ENCODE assay signal across 12 cellular contexts in the genomic region with DNA sequence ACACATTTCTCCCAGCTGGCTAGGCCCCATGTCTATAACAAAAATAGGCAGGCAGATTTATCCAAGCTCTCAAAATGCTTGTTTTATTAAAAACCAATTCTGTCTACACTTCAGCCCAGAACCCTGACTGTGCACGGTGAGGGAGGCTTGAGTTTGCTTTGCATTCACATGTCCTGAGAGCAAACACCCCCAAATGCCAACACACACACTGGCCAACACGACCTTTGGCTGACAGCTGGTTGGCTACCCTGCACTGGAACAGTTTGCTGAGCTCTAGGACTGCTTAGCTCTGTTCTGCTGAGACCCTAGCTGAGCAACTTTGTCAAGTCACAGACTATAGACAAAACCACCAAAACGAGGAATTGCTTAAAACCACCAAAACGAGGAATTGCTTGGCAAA. TPM values are rescaled to one million over a fixed set of nuclear protein-coding genes. Genes with fewer than 3 reads are reported as not detected.
A peak's percentile ranks its signal among the peaks of the same experiment; 100 is the strongest.
DNase-seq lines count a peak whose midpoint lies in the region; ATAC-seq lines count a peak whose summit lies in the region.
"Had no signal": no experiment of that assay in that cellular context is flagged by ENCODE, and none has a peak within 500 bp of the region (broad histone marks: within the 10 kb centered on the region; RNA-seq: fewer than 3 reads in every experiment).

No MANE protein-coding gene starts in this region.

- DNase-seq in H7 (peak; percentile 6), left ventricle myocardium superior (no peak), retina (no peak), NCI-H510A (lab: John Stamatoyannopoulos, UW) (no peak)
- no peak for DNase-seq in activated CD4-positive, alpha-beta memory T cell treated with anti-CD3 and anti-CD28 coated beads for 36 hours
- DNase-seq in stimulated activated naive CD8-positive, alpha-beta T cell treated with anti-CD3 and anti-CD28 coated beads, Interleukin-15, Interleukin-2, amounts not matched to agents 100 U/mL and 50 U/mL, for 24 hours = peak; percentile 23
- DNase-seq: DMS79, H9, NCI-H2171 treated with DMSO at 0.1 percent for 48 hours, SIG-M5 had no signal

- peaks cover 2% of the 10 kb centered on the region for H3K36me3 ChIP-seq in H7 (replicated peaks; ENCODE audit: control insufficient read depth, insufficient read depth, low read length)

- peak overlapping the region; percentile 69 for H3K4me3 Mint-ChIP-seq in activated CD4-positive, alpha-beta memory T cell treated with anti-CD3 and anti-CD28 coated beads for 36 hours
- H3K4me3 Mint-ChIP-seq: H9 had no signal

- H3K27ac Mint-ChIP-seq in activated CD4-positive, alpha-beta memory T cell treated with anti-CD3 and anti-CD28 coated beads for 36 hours = peak overlapping the region; percentile 73
- H3K27ac Mint-ChIP-seq: H9 had no signal

- no peak overlapping the region for H3K4me3 ChIP-seq in H7 (ENCODE audit: insufficient read depth, low read depth, low read length)

- peaks cover 76% of the 10 kb centered on the region for H3K4me1 Mint-ChIP-seq in activated CD4-positive, alpha-beta memory T cell treated with anti-CD3 and anti-CD28 coated beads for 36 hours (ENCODE audit: low read depth)

- POLR2A ChIA-PET in activated CD4-positive, alpha-beta memory T cell treated with anti-CD3 and anti-CD28 coated beads for 36 hours (lab: Charles Lee) = interaction anchor here (0.9 to 1.5 kb wide), 3 partner anchors 8 to 152 kb away, joined by 3 read pairs; a partner anchor contains a TSS

- H3K27me3 ChIP-seq in H7 (ENCODE audit: control insufficient read depth, insufficient read depth, low read length) = no peaks in the 10 kb centered on the region

- ATAC-seq in left ventricle myocardium superior (peak; percentile 35), HG02798 (IDR thresholded peaks at IDR 0.05; ENCODE audit: poor library complexity, unreplicated experiment) (no peak)
- no peak for ATAC-seq in stimulated activated naive CD8-positive, alpha-beta T cell treated with anti-CD3 and anti-CD28 coated beads, Interleukin-15, Interleukin-2, amounts not matched to agents 100 U/mL and 50 U/mL, for 24 hours

- no peaks in the 10 kb centered on the region for H3K9me3 Mint-ChIP-seq in activated CD4-positive, alpha-beta memory T cell treated with anti-CD3 and anti-CD28 coated beads for 36 hours
- H3K9me3 Mint-ChIP-seq: H9, naive B cell had no signal

- no peaks in the 10 kb centered on the region for H3K36me3 Mint-ChIP-seq in activated CD4-positive, alpha-beta memory T cell treated with anti-CD3 and anti-CD28 coated beads for 36 hours
- H3K36me3 Mint-ChIP-seq: naive B cell had no signal

- CTCF ChIA-PET in activated CD4-positive, alpha-beta memory T cell treated with anti-CD3 and anti-CD28 coated beads for 36 hours (lab: Charles Lee) = interaction anchor here (0.6 to 4.8 kb wide), 6 partner anchors 13 to 179 kb away, joined by 3 to 46 read pairs (median 6); no protein-coding TSS in a partner anchor

- intact Hi-C loops in activated CD4-positive, alpha-beta memory T cell treated with anti-CD3 and anti-CD28 coated beads for 36 hours (cut with micrococcal nuclease) = loop anchor here (2.0 to 10.0 kb wide), 4 partner anchors 41 to 361 kb away; a partner anchor contains a TSS
- intact Hi-C loops in left ventricle myocardium superior (cut with micrococcal nuclease) = no loop called here

- H3K27me3 Mint-ChIP-seq in activated CD4-positive, alpha-beta memory T cell treated with anti-CD3 and anti-CD28 coated beads for 36 hours = no peaks in the 10 kb centered on the region
- H3K27me3 Mint-ChIP-seq: naive B cell had no signal

RNA-seq across cellular contexts. Expression of a gene that starts 3.6 kb away (rescaled TPM):
- total RNA-seq in H7 (2014; rRNA removed; shearing (Covaris generic)) = 10.9 and 19.3 TPM in 2 replicates
- total RNA-seq in activated CD4-positive, alpha-beta memory T cell treated with anti-CD3 and anti-CD28 coated beads for 36 hours = 10 to 100 TPM; 13.0 to 18.3 TPM
- total RNA-seq in left ventricle myocardium superior = 9.0 TPM

RNA-seq across cellular contexts. Expression of a gene that starts 58.9 kb away (rescaled TPM):
- 0.63 and 0.97 TPM in 2 replicates for total RNA-seq in H7 (2014; rRNA removed; shearing (Covaris generic))
- 1 to 10 TPM in 1 of 2 experiments, not detected in 1; 1.1 TPM for total RNA-seq in activated CD4-positive, alpha-beta memory T cell treated with anti-CD3 and anti-CD28 coated beads for 36 hours
- total RNA-seq in left ventricle myocardium superior = 10.9 TPM

Comparison
In these comparisons a context has a peak if more than half of its experiments do, and no peak if none do; other contexts are left out.
1. DNase-seq: peak in H7 (single experiment) and stimulated activated naive CD8-positive, alpha-beta T cell treated with anti-CD3 and anti-CD28 coated beads, Interleukin-15, Interleukin-2, amounts not matched to agents 100 U/mL and 50 U/mL, for 24 hours (single experiment); none in activated CD4-positive, alpha-beta memory T cell treated with anti-CD3 and anti-CD28 coated beads for 36 hours (single experiment), left ventricle myocardium superior (single experiment), retina (single experiment) and NCI-H510A (single experiment).